ENCODE assay signal across 11 cellular contexts in genomic region chr1:6582370-6582769, GRCh38. TPM values are rescaled to one million over a fixed set of nuclear protein-coding genes. Genes with fewer than 3 reads are reported as not detected.
DNase-seq lines count a peak whose midpoint lies in the region; ATAC-seq and TF ChIP-seq lines count a peak whose summit lies in the region.
"Had no signal": no experiment of that assay in that cellular context is flagged by ENCODE, and none has a peak within 500 bp of the region (broad histone marks: within the 10 kb centered on the region; RNA-seq: fewer than 3 reads in every experiment).

No MANE protein-coding gene starts in this region.

- POLR2A ChIA-PET in CD4-positive, alpha-beta memory T cell (lab: Charles Lee; ENCODE audit: partially characterized antibody) = interaction anchor here (13.0 kb wide), 1 partner anchor 18 kb away, joined by 273 read pairs; the partner anchor contains the start of gene KLHL21

- peak overlapping the region; percentile 35 to 96 (median 86) for H3K27ac Mint-ChIP-seq in CD4-positive, alpha-beta memory T cell
- H3K27ac Mint-ChIP-seq in IgD-negative memory B cell (peak overlapping the region in 2 of 3 donors; percentile 31 to 72), brain (peak overlapping the region in 2 of 5 experiments; percentile 53 to 83)
- peak overlapping the region in 1 of 2 donors; percentile 91 for H3K27ac Mint-ChIP-seq in natural killer cell treated with Interleukin-12 subunit alpha and Interleukin-12 subunit beta and Interleukin-15 and Interleukin-18, amount 100 ng/mL, for 72 hours

- DNase-seq in CD4-positive, alpha-beta memory T cell = no peak
- DNase-seq in natural killer cell treated with Interleukin-12 subunit alpha and Interleukin-12 subunit beta and Interleukin-15 and Interleukin-18, amount 100 ng/mL, for 72 hours (ENCODE audit: low spot score) = no peak
- DNase-seq in ecto neural progenitor cell (ENCODE audit: low spot score) = no peak
- no peak for DNase-seq in anterior cingulate cortex (lab: John Stamatoyannopoulos, UW)
- no peak for DNase-seq in ureter (ENCODE audit: low spot score)
- DNase-seq: stimulated activated CD4-positive, alpha-beta T cell treated with anti-CD3 and anti-CD28 coated beads, Interleukin-4, amount 100 ng/mL, for 24 hours; uterus had no signal

- no peaks in the 10 kb centered on the region for H3K9me3 ChIP-seq in CD4-positive, alpha-beta memory T cell (ENCODE audit: control insufficient read depth in 1 of 2, low read length in 2 of 2)
- H3K9me3 ChIP-seq: uterus had no signal

- no peak overlapping the region for H3K4me3 ChIP-seq in CD4-positive, alpha-beta memory T cell (ENCODE audit: low read length in 2 of 2)
- H3K4me3 ChIP-seq: uterus had no signal

- H3K27ac ChIP-seq in CD4-positive, alpha-beta memory T cell (ENCODE audit: low read depth, low read length) = no peak overlapping the region
- H3K27ac ChIP-seq: uterus had no signal

- CTCF ChIA-PET in CD4-positive, alpha-beta memory T cell (lab: Charles Lee; ENCODE audit: partially characterized antibody) = interaction anchor here (1.0 to 1.4 kb wide), 2 partner anchors 28 to 215 kb away, joined by 3 to 4 read pairs; partner anchors contain the start of genes NOL9 and TAS1R1

- H3K9me3 Mint-ChIP-seq in CD4-positive, alpha-beta memory T cell = no peaks in the 10 kb centered on the region
- H3K9me3 Mint-ChIP-seq in IgD-negative memory B cell (no peaks in the 10 kb centered on the region), brain (no peaks in the 10 kb centered on the region)
- no peaks in the 10 kb centered on the region for H3K9me3 Mint-ChIP-seq in natural killer cell treated with Interleukin-12 subunit alpha and Interleukin-12 subunit beta and Interleukin-15 and Interleukin-18, amount 100 ng/mL, for 72 hours

- peaks cover 24 to 56% (median 36%) of the 10 kb centered on the region in 4 donors for H3K4me1 Mint-ChIP-seq in CD4-positive, alpha-beta memory T cell
- peaks cover 12 to 32% (median 19%) of the 10 kb centered on the region in 3 donors for H3K4me1 Mint-ChIP-seq in IgD-negative memory B cell
- H3K4me1 Mint-ChIP-seq in brain = peaks cover 46% of the 10 kb centered on the region
- H3K4me1 Mint-ChIP-seq in natural killer cell treated with Interleukin-12 subunit alpha and Interleukin-12 subunit beta and Interleukin-15 and Interleukin-18, amount 100 ng/mL, for 72 hours (ENCODE audit: low read depth in 2 of 2) = peaks cover 34 to 37% of the 10 kb centered on the region in 2 donors

- peaks cover 38% of the 10 kb centered on the region for H3K4me1 ChIP-seq in CD4-positive, alpha-beta memory T cell (ENCODE audit: insufficient read depth, low read length)

- ATAC-seq in natural killer cell treated with Interleukin-12 subunit alpha and Interleukin-12 subunit beta and Interleukin-15 and Interleukin-18, amount 100 ng/mL, for 72 hours = no peak
- ATAC-seq in GM19395 (IDR thresholded peaks at IDR 0.05; ENCODE audit: unreplicated experiment) = no peak

- TF ChIP-seq CTCF in brain (conservative IDR thresholded peaks at IDR 0.05) = no peak

- no peaks in the 10 kb centered on the region for H3K27me3 Mint-ChIP-seq in CD4-positive, alpha-beta memory T cell
- H3K27me3 Mint-ChIP-seq in IgD-negative memory B cell (no peaks in the 10 kb centered on the region), brain (peaks cover 9% of the 10 kb centered on the region)
- H3K27me3 Mint-ChIP-seq in natural killer cell treated with Interleukin-12 subunit alpha and Interleukin-12 subunit beta and Interleukin-15 and Interleukin-18, amount 100 ng/mL, for 72 hours = no peaks in the 10 kb centered on the region

- peaks cover 5% of the 10 kb centered on the region for H3K36me3 ChIP-seq in CD4-positive, alpha-beta memory T cell (ENCODE audit: insufficient read depth, low read length)
- H3K36me3 ChIP-seq: uterus had no signal

- H3K4me3 Mint-ChIP-seq in CD4-positive, alpha-beta memory T cell = peak overlapping the region; percentile 22 to 73 (median 52)
- H3K4me3 Mint-ChIP-seq in IgD-negative memory B cell = peak overlapping the region; percentile 53 to 89 (median 75)
- peak overlapping the region; percentile 32 to 96 (median 84) for H3K4me3 Mint-ChIP-seq in brain
- H3K4me3 Mint-ChIP-seq in natural killer cell treated with Interleukin-12 subunit alpha and Interleukin-12 subunit beta and Interleukin-15 and Interleukin-18, amount 100 ng/mL, for 72 hours = peak overlapping the region; percentile 38

- peaks cover 0 to 11% of the 10 kb centered on the region in 2 donors for H3K36me3 Mint-ChIP-seq in CD4-positive, alpha-beta memory T cell
- H3K36me3 Mint-ChIP-seq in IgD-negative memory B cell (no peaks in the 10 kb centered on the region), brain (peaks cover 5% of the 10 kb centered on the region)
- no peaks in the 10 kb centered on the region for H3K36me3 Mint-ChIP-seq in natural killer cell treated with Interleukin-12 subunit alpha and Interleukin-12 subunit beta and Interleukin-15 and Interleukin-18, amount 100 ng/mL, for 72 hours

- intact Hi-C loops in CD4-positive, alpha-beta memory T cell (cut with micrococcal nuclease) = no loop called here

- H3K27me3 ChIP-seq in CD4-positive, alpha-beta memory T cell (ENCODE audit: insufficient read depth, low read length) = no peaks in the 10 kb centered on the region
- H3K27me3 ChIP-seq: uterus had no signal

RNA-seq across cellular contexts. Expression of gene ZBTB48, which starts 2.6 kb away (rescaled TPM):
- 10 to 100 TPM; 62.6 to 70.7 TPM for total RNA-seq in CD4-positive, alpha-beta memory T cell
- polyA plus RNA-seq in CD4-positive, alpha-beta memory T cell = 10 to 100 TPM; 18.4 to 23.9 TPM
- polyA plus RNA-seq in IgD-negative memory B cell = 21.4 TPM
- 24.0 TPM for polyA plus RNA-seq in brain (ENCODE audit: insufficient read depth, low read depth, low replicate concordance)
- 10 to 100 TPM; 29.8 to 50.5 TPM for total RNA-seq in natural killer cell treated with Interleukin-12 subunit alpha and Interleukin-12 subunit beta and Interleukin-15 and Interleukin-18, amount 100 ng/mL, for 72 hours
- 50.4 TPM for total RNA-seq in ureter

RNA-seq across cellular contexts. Expression of gene KLHL21, which starts 20.3 kb away (rescaled TPM):
- total RNA-seq in CD4-positive, alpha-beta memory T cell = 10 to 100 TPM; 80.6 to 85.2 TPM
- 10 to 100 TPM; 18.3 to 32.5 TPM for polyA plus RNA-seq in CD4-positive, alpha-beta memory T cell
- polyA plus RNA-seq in IgD-negative memory B cell = 12.1 TPM
- polyA plus RNA-seq in brain (ENCODE audit: insufficient read depth, low read depth, low replicate concordance) = 22.0 TPM
- total RNA-seq in natural killer cell treated with Interleukin-12 subunit alpha and Interleukin-12 subunit beta and Interleukin-15 and Interleukin-18, amount 100 ng/mL, for 72 hours = 10 to 100 TPM; 20.2 to 46.2 TPM
- 25.8 TPM for total RNA-seq in ureter

RNA-seq across cellular contexts. Expression of gene TAS1R1, which starts 27.3 kb away (rescaled TPM):
- not detected for total RNA-seq in CD4-positive, alpha-beta memory T cell
- not detected for polyA plus RNA-seq in CD4-positive, alpha-beta memory T cell
- polyA plus RNA-seq in IgD-negative memory B cell = not detected
- not detected for polyA plus RNA-seq in brain (ENCODE audit: insufficient read depth, low read depth, low replicate concordance)
- total RNA-seq in natural killer cell treated with Interleukin-12 subunit alpha and Interleukin-12 subunit beta and Interleukin-15 and Interleukin-18, amount 100 ng/mL, for 72 hours = not detected
- not detected for total RNA-seq in ureter
- total RNA-seq: frontal cortex, uterus had no signal

RNA-seq across cellular contexts. Expression of gene NOL9, which starts 28.1 kb away (rescaled TPM):
- 10 to 100 TPM; 59.9 to 60.9 TPM for total RNA-seq in CD4-positive, alpha-beta memory T cell
- 10 to 100 TPM; 12.7 to 32.6 TPM for polyA plus RNA-seq in CD4-positive, alpha-beta memory T cell
- polyA plus RNA-seq in IgD-negative memory B cell = 18.1 TPM
- polyA plus RNA-seq in brain (ENCODE audit: insufficient read depth, low read depth, low replicate concordance) = 5.0 TPM
- 10 to 100 TPM; 41.6 to 80.5 TPM for total RNA-seq in natural killer cell treated with Interleukin-12 subunit alpha and Interleukin-12 subunit beta and Interleukin-15 and Interleukin-18, amount 100 ng/mL, for 72 hours
- 41.5 TPM for total RNA-seq in ureter

RNA-seq across cellular contexts. Expression of gene PHF13, which starts 31.2 kb away (rescaled TPM):
- total RNA-seq in CD4-positive, alpha-beta memory T cell = 10 to 100 TPM; 13.1 to 14.7 TPM
- 1 to 10 TPM; 2.1 to 6.9 TPM for polyA plus RNA-seq in CD4-positive, alpha-beta memory T cell
- 5.3 TPM for polyA plus RNA-seq in IgD-negative memory B cell
- polyA plus RNA-seq in brain (ENCODE audit: insufficient read depth, low read depth, low replicate concordance) = 31.7 TPM
- total RNA-seq in natural killer cell treated with Interleukin-12 subunit alpha and Interleukin-12 subunit beta and Interleukin-15 and Interleukin-18, amount 100 ng/mL, for 72 hours = 10 to 100 TPM; 10.8 to 14.7 TPM
- total RNA-seq in ureter = 10.9 TPM
